Comparison of ENCODE assay signal across 18 cellular contexts in genomic region chr2:20393986-20394385, GRCh38. TPM values are rescaled to one million over a fixed set of nuclear protein-coding genes. Genes with fewer than 3 reads are reported as not detected.
DNase-seq lines count a peak whose midpoint lies in the region; ATAC-seq, FAIRE-seq and TF ChIP-seq lines count a peak whose summit lies in the region.
"Had no signal": no experiment of that assay in that cellular context is flagged by ENCODE, and none has a peak within 500 bp of the region (broad histone marks: within the 10 kb centered on the region; RNA-seq: fewer than 3 reads in every experiment).

No MANE protein-coding gene starts in this region.

- no peak for TF ChIP-seq POLR2A in sigmoid colon (IDR thresholded peaks at IDR 0.05)

- H3K9me3 Mint-ChIP-seq in type B pancreatic cell: no peaks in the 10 kb centered on the region
- H3K9me3 Mint-ChIP-seq in natural killer cell treated with Interleukin-12 subunit alpha and Interleukin-12 subunit beta and Interleukin-15 and Interleukin-18, amount 100 ng/mL, for 72 hours: no peaks in the 10 kb centered on the region
- H3K9me3 Mint-ChIP-seq: GM23338, H9 had no signal

- FAIRE-seq in HTR-8/SVneo (lab: Jason Lieb, UNC): peak; percentile 59
- FAIRE-seq: GM12891, GM18507 had no signal

- H3K9me3 ChIP-seq in osteoblast (ENCODE audit: low read depth, low read length) (no peaks in the 10 kb centered on the region), sigmoid colon (no peaks in the 10 kb centered on the region)

- peaks cover 19% of the 10 kb centered on the region for H3K27me3 Mint-ChIP-seq in type B pancreatic cell
- peaks cover 7 to 24% of the 10 kb centered on the region in 2 donors for H3K27me3 Mint-ChIP-seq in natural killer cell treated with Interleukin-12 subunit alpha and Interleukin-12 subunit beta and Interleukin-15 and Interleukin-18, amount 100 ng/mL, for 72 hours

- WGBS in sigmoid colon, 2 donors: 93 to 94% methylated on average over 4 of the region's 4 CpGs

- no peak for ATAC-seq in HG02798 (IDR thresholded peaks at IDR 0.05; ENCODE audit: poor library complexity, unreplicated experiment)
- no peak for ATAC-seq in natural killer cell treated with Interleukin-12 subunit alpha and Interleukin-12 subunit beta and Interleukin-15 and Interleukin-18, amount 100 ng/mL, for 72 hours
- ATAC-seq: GM23338, HCT116 had no signal

- H3K4me3 ChIP-seq in osteoblast (ENCODE audit: insufficient read depth, low read length): no peak overlapping the region
- no peak overlapping the region for H3K4me3 ChIP-seq in sigmoid colon
- H3K4me3 ChIP-seq: GM23338 had no signal

- no peak for TF ChIP-seq EP300 in sigmoid colon (IDR thresholded peaks at IDR 0.05)

- H3K27ac ChIP-seq in osteoblast (ENCODE audit: low read depth, low read length) (no peak overlapping the region), sigmoid colon (no peak overlapping the region)

- intact Hi-C loops in sigmoid colon (cut with DNase I): no loop called here

- H3K36me3 Mint-ChIP-seq in type B pancreatic cell: no peaks in the 10 kb centered on the region
- no peaks in the 10 kb centered on the region for H3K36me3 Mint-ChIP-seq in natural killer cell treated with Interleukin-12 subunit alpha and Interleukin-12 subunit beta and Interleukin-15 and Interleukin-18, amount 100 ng/mL, for 72 hours
- H3K36me3 Mint-ChIP-seq: CD4-positive, alpha-beta memory T cell had no signal

- H3K27ac Mint-ChIP-seq in type B pancreatic cell: no peak overlapping the region
- no peak overlapping the region for H3K27ac Mint-ChIP-seq in natural killer cell treated with Interleukin-12 subunit alpha and Interleukin-12 subunit beta and Interleukin-15 and Interleukin-18, amount 100 ng/mL, for 72 hours
- H3K27ac Mint-ChIP-seq: CD4-positive, alpha-beta memory T cell; GM23338; H9 had no signal

- H3K79me2 ChIP-seq in osteoblast (ENCODE audit: insufficient read depth, low read length): no peaks in the 10 kb centered on the region

- H3K4me2 ChIP-seq in osteoblast (ENCODE audit: insufficient read depth, low read length): no peak overlapping the region
- H3K4me2 ChIP-seq: GM23338 had no signal

- no peaks in the 10 kb centered on the region for H4K20me1 ChIP-seq in osteoblast (ENCODE audit: insufficient read depth, low read length)

- DNase-seq in HTR-8/SVneo (ENCODE audit: insufficient read length, low spot score) (no peak), osteoblast (ENCODE audit: insufficient read length, low spot score, missing footprints) (peak; percentile 55), sigmoid colon (peak; percentile 35), type B pancreatic cell (ENCODE audit: extremely low spot score, unreplicated experiment) (peak; percentile 43)
- DNase-seq in natural killer cell treated with Interleukin-12 subunit alpha and Interleukin-12 subunit beta and Interleukin-15 and Interleukin-18, amount 100 ng/mL, for 72 hours (ENCODE audit: low spot score): no peak
- DNase-seq: C1 segment of cervical spinal cord; Calu3; CD4-positive, alpha-beta memory T cell; COR-L47; DMS53; DMS79 treated with DMSO at 0.1 percent for 48 hours; GF-D8; H9 had no signal

- TF ChIP-seq CTCF in osteoblast (IDR thresholded peaks at IDR 0.05; ENCODE audit: extremely low read depth, low read depth, low read length) (no peak), sigmoid colon (IDR thresholded peaks at IDR 0.05) (no peak), type B pancreatic cell (conservative IDR thresholded peaks at IDR 0.05) (no peak)

- H3K4me1 Mint-ChIP-seq in type B pancreatic cell (ENCODE audit: unreplicated experiment): no peaks in the 10 kb centered on the region
- H3K4me1 Mint-ChIP-seq in natural killer cell treated with Interleukin-12 subunit alpha and Interleukin-12 subunit beta and Interleukin-15 and Interleukin-18, amount 100 ng/mL, for 72 hours (ENCODE audit: low read depth in 2 of 2): no peaks in the 10 kb centered on the region
- H3K4me1 Mint-ChIP-seq: CD4-positive, alpha-beta memory T cell; GM23338 had no signal

- no peak overlapping the region for H3K4me3 Mint-ChIP-seq in type B pancreatic cell
- no peak overlapping the region for H3K4me3 Mint-ChIP-seq in natural killer cell treated with Interleukin-12 subunit alpha and Interleukin-12 subunit beta and Interleukin-15 and Interleukin-18, amount 100 ng/mL, for 72 hours
- H3K4me3 Mint-ChIP-seq: CD4-positive, alpha-beta memory T cell; GM23338; H9 had no signal

- H3K4me1 ChIP-seq in osteoblast (ENCODE audit: insufficient read depth, low read length) (peaks cover 3% of the 10 kb centered on the region), sigmoid colon (peaks cover 0 to 8% (median 2%) of the 10 kb centered on the region in 4 donors)

- H3K36me3 ChIP-seq in osteoblast (ENCODE audit: insufficient read depth, low read length) (no peaks in the 10 kb centered on the region), sigmoid colon (no peaks in the 10 kb centered on the region)

- no peak overlapping the region for H2AFZ ChIP-seq in osteoblast (ENCODE audit: low read length)
- H2AFZ ChIP-seq: GM23338 had no signal

- H3K27me3 ChIP-seq in osteoblast (ENCODE audit: insufficient read depth, low read length) (peaks cover 33% of the 10 kb centered on the region), sigmoid colon (no peaks in the 10 kb centered on the region)

RNA-seq across cellular contexts. Expression of gene PUM2, which starts 43.3 kb away (rescaled TPM):
- total RNA-seq in osteoblast (44.2 and 45.2 TPM in 2 replicates), sigmoid colon (10 to 100 TPM; 73.4 to 87.2 (median 83.4) TPM), type B pancreatic cell (ENCODE audit: low replicate concordance) (98.5 and 112 TPM in 2 replicates)
- 10 to 100 TPM; 30.0 to 36.8 (median 33.1) TPM for polyA plus RNA-seq in sigmoid colon
- 100 to 1,000 TPM; 107 to 144 TPM for total RNA-seq in natural killer cell treated with Interleukin-12 subunit alpha and Interleukin-12 subunit beta and Interleukin-15 and Interleukin-18, amount 100 ng/mL, for 72 hours

RNA-seq across cellular contexts. Expression of gene RHOB, which starts 52.9 kb away (rescaled TPM):
- total RNA-seq in osteoblast (145 and 161 TPM in 2 replicates), sigmoid colon (1,000 to 10,000 TPM in 2 of 4 donors, 100 to 1,000 TPM in 2; 753 to 1,323 (median 1,092) TPM), type B pancreatic cell (ENCODE audit: low replicate concordance) (82.8 and 83.5 TPM in 2 replicates)
- 100 to 1,000 TPM in 2 of 3 donors, 10 to 100 TPM in 1; 60.6 to 200 (median 108) TPM for polyA plus RNA-seq in sigmoid colon
- 10 to 100 TPM; 12.1 to 26.8 TPM for total RNA-seq in natural killer cell treated with Interleukin-12 subunit alpha and Interleukin-12 subunit beta and Interleukin-15 and Interleukin-18, amount 100 ng/mL, for 72 hours

Comparison
In these comparisons a context has a peak if more than half of its experiments do, and no peak if none do; other contexts are left out.
1. DNase-seq: peak in osteoblast (single experiment), sigmoid colon (single experiment) and type B pancreatic cell (single experiment); none in HTR-8/SVneo (single experiment) and natural killer cell treated with Interleukin-12 subunit alpha and Interleukin-12 subunit beta and Interleukin-15 and Interleukin-18, amount 100 ng/mL, for 72 hours (single experiment).